ENCODE assay signal across 1 cellular context in the genomic region with DNA sequence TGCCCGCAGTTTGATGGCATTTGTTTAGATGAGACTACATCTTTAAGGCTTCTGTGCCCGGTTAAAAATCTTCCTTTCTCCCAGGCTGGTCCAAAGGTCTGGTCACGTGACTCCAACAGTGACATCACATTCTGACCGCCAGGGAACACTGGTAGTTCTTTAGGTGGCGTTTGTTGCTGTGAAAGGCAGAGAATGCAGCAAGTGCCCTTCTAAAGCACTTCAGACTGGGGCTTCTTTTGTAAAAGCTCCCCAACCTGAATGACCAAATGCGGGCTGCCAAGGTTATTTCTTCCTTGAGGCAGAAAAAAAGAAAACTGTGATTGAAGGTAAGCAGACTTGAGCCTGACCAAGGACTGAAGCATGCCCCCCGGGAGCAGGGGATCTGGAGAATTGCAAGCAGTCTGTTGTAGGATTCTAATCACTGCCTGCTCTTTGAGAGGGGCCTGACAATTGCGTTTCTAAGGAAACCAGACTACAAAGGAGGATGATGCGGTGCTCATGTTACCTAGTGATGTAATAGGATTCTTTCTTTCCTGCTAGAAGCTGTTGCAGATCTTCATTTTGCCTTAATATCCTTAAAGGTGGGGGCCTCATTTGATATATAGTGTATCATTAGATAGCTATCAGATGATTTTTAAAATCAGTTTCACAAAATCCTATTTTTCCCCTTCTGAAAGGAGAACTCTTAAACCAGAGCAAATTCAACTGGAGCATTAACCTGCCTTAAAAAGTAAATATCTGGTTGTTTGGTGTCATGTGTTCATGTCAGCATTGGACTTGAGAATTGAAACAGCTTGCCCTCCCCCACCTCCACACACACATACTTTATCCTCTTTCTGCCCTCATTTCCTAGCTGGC.
TF ChIP-seq lines count a peak whose summit lies in the region.

No MANE protein-coding gene starts in this region.

TF ChIP-seq in K562, 482 proteins besides CTCF, POLR2A, EP300 and RAD21 (continued from another document and continues in another):
- no peak for TF ChIP-seq TAF1 (IDR thresholded peaks at IDR 0.05; ENCODE audit: control insufficient read depth, extremely low read depth, insufficient read depth, low read length, severe bottlenecking)
- TF ChIP-seq EWSR1 (IDR thresholded peaks at IDR 0.05; ENCODE audit: borderline replicate concordance, low read depth, partially characterized antibody): no peak
- TF ChIP-seq, protein P1, sequence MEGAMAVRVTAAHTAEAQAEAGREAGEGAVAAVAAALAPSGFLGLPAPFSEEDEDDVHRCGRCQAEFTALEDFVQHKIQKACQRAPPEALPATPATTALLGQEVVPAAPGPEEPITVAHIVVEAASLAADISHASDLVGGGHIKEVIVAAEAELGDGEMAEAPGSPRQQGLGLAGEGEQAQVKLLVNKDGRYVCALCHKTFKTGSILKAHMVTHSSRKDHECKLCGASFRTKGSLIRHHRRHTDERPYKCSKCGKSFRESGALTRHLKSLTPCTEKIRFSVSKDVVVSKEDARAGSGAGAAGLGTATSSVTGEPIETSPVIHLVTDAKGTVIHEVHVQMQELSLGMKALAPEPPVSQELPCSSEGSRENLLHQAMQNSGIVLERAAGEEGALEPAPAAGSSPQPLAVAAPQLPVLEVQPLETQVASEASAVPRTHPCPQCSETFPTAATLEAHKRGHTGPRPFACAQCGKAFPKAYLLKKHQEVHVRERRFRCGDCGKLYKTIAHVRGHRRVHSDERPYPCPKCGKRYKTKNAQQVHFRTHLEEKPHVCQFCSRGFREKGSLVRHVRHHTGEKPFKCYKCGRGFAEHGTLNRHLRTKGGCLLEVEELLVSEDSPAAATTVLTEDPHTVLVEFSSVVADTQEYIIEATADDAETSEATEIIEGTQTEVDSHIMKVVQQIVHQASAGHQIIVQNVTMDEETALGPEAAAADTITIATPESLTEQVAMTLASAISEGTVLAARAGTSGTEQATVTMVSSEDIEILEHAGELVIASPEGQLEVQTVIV (CRISPR knock-in tag; IDR thresholded peaks at IDR 0.05; ENCODE audit: borderline replicate concordance): no peak
- TF ChIP-seq ZBTB17 (CRISPR knock-in tag; IDR thresholded peaks at IDR 0.05): no peak
- TF ChIP-seq CBX5 (IDR thresholded peaks at IDR 0.05; ENCODE audit: borderline replicate concordance, low read depth): no peak
- TF ChIP-seq ETV1 (tag; conservative IDR thresholded peaks at IDR 0.05; ENCODE audit: low read depth): no peak
- no peak for TF ChIP-seq GTF2E2 (tag; IDR thresholded peaks at IDR 0.05)
- TF ChIP-seq, protein P2, sequence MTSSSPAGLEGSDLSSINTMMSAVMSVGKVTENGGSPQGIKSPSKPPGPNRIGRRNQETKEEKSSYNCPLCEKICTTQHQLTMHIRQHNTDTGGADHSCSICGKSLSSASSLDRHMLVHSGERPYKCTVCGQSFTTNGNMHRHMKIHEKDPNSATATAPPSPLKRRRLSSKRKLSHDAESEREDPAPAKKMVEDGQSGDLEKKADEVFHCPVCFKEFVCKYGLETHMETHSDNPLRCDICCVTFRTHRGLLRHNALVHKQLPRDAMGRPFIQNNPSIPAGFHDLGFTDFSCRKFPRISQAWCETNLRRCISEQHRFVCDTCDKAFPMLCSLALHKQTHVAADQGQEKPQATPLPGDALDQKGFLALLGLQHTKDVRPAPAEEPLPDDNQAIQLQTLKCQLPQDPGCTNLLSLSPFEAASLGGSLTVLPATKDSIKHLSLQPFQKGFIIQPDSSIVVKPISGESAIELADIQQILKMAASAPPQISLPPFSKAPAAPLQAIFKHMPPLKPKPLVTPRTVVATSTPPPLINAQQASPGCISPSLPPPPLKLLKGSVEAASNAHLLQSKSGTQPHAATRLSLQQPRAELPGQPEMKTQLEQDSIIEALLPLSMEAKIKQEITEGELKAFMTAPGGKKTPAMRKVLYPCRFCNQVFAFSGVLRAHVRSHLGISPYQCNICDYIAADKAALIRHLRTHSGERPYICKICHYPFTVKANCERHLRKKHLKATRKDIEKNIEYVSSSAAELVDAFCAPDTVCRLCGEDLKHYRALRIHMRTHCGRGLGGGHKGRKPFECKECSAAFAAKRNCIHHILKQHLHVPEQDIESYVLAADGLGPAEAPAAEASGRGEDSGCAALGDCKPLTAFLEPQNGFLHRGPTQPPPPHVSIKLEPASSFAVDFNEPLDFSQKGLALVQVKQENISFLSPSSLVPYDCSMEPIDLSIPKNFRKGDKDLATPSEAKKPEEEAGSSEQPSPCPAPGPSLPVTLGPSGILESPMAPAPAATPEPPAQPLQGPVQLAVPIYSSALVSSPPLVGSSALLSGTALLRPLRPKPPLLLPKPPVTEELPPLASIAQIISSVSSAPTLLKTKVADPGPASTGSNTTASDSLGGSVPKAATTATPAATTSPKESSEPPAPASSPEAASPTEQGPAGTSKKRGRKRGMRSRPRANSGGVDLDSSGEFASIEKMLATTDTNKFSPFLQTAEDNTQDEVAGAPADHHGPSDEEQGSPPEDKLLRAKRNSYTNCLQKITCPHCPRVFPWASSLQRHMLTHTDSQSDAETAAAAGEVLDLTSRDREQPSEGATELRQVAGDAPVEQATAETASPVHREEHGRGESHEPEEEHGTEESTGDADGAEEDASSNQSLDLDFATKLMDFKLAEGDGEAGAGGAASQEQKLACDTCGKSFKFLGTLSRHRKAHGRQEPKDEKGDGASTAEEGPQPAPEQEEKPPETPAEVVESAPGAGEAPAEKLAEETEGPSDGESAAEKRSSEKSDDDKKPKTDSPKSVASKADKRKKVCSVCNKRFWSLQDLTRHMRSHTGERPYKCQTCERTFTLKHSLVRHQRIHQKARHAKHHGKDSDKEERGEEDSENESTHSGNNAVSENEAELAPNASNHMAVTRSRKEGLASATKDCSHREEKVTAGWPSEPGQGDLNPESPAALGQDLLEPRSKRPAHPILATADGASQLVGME (CRISPR knock-in tag; IDR thresholded peaks at IDR 0.05): no peak
- no peak for TF ChIP-seq POLR2B (IDR thresholded peaks at IDR 0.05; ENCODE audit: low read depth, partially characterized antibody)
- TF ChIP-seq, protein P3, sequence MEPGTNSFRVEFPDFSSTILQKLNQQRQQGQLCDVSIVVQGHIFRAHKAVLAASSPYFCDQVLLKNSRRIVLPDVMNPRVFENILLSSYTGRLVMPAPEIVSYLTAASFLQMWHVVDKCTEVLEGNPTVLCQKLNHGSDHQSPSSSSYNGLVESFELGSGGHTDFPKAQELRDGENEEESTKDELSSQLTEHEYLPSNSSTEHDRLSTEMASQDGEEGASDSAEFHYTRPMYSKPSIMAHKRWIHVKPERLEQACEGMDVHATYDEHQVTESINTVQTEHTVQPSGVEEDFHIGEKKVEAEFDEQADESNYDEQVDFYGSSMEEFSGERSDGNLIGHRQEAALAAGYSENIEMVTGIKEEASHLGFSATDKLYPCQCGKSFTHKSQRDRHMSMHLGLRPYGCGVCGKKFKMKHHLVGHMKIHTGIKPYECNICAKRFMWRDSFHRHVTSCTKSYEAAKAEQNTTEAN (CRISPR knock-in tag; IDR thresholded peaks at IDR 0.05): no peak
- no peak for TF ChIP-seq KDM2B (CRISPR knock-in tag; IDR thresholded peaks at IDR 0.05)
- no peak for TF ChIP-seq FOXK1 (CRISPR knock-in tag; IDR thresholded peaks at IDR 0.05; ENCODE audit: borderline replicate concordance)
- TF ChIP-seq ZNF696 (CRISPR knock-in tag; conservative IDR thresholded peaks at IDR 0.05): no peak
- TF ChIP-seq TEAD1 (CRISPR knock-in tag; IDR thresholded peaks at IDR 0.05): no peak
- TF ChIP-seq ZNF143 (CRISPR knock-in tag; IDR thresholded peaks at IDR 0.05): no peak
- TF ChIP-seq PHTF2 (CRISPR knock-in tag; IDR thresholded peaks at IDR 0.05): no peak
- TF ChIP-seq, protein P4, sequence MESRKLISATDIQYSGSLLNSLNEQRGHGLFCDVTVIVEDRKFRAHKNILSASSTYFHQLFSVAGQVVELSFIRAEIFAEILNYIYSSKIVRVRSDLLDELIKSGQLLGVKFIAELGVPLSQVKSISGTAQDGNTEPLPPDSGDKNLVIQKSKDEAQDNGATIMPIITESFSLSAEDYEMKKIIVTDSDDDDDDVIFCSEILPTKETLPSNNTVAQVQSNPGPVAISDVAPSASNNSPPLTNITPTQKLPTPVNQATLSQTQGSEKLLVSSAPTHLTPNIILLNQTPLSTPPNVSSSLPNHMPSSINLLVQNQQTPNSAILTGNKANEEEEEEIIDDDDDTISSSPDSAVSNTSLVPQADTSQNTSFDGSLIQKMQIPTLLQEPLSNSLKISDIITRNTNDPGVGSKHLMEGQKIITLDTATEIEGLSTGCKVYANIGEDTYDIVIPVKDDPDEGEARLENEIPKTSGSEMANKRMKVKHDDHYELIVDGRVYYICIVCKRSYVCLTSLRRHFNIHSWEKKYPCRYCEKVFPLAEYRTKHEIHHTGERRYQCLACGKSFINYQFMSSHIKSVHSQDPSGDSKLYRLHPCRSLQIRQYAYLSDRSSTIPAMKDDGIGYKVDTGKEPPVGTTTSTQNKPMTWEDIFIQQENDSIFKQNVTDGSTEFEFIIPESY (CRISPR knock-in tag; IDR thresholded peaks at IDR 0.05): no peak
- no peak for TF ChIP-seq NFIC (IDR thresholded peaks at IDR 0.05)
- TF ChIP-seq, protein P5, sequence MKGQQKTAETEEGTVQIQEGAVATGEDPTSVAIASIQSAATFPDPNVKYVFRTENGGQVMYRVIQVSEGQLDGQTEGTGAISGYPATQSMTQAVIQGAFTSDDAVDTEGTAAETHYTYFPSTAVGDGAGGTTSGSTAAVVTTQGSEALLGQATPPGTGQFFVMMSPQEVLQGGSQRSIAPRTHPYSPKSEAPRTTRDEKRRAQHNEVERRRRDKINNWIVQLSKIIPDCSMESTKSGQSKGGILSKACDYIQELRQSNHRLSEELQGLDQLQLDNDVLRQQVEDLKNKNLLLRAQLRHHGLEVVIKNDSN (CRISPR knock-in tag; IDR thresholded peaks at IDR 0.05): peak; percentile 45; the same call in 1 of the 2 replicates
- TF ChIP-seq, protein P6, sequence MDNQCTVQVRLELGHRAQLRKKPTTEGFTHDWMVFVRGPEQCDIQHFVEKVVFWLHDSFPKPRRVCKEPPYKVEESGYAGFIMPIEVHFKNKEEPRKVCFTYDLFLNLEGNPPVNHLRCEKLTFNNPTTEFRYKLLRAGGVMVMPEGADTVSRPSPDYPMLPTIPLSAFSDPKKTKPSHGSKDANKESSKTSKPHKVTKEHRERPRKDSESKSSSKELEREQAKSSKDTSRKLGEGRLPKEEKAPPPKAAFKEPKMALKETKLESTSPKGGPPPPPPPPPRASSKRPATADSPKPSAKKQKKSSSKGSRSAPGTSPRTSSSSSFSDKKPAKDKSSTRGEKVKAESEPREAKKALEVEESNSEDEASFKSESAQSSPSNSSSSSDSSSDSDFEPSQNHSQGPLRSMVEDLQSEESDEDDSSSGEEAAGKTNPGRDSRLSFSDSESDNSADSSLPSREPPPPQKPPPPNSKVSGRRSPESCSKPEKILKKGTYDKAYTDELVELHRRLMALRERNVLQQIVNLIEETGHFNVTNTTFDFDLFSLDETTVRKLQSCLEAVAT (IDR thresholded peaks at IDR 0.05): no peak
- TF ChIP-seq RAD51 (IDR thresholded peaks at IDR 0.05; ENCODE audit: borderline replicate concordance, low read depth): peak; percentile 88
- TF ChIP-seq, protein P7, sequence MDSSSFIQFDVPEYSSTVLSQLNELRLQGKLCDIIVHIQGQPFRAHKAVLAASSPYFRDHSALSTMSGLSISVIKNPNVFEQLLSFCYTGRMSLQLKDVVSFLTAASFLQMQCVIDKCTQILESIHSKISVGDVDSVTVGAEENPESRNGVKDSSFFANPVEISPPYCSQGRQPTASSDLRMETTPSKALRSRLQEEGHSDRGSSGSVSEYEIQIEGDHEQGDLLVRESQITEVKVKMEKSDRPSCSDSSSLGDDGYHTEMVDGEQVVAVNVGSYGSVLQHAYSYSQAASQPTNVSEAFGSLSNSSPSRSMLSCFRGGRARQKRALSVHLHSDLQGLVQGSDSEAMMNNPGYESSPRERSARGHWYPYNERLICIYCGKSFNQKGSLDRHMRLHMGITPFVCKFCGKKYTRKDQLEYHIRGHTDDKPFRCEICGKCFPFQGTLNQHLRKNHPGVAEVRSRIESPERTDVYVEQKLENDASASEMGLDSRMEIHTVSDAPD (CRISPR knock-in tag; IDR thresholded peaks at IDR 0.05): no peak
- TF ChIP-seq, protein P8, sequence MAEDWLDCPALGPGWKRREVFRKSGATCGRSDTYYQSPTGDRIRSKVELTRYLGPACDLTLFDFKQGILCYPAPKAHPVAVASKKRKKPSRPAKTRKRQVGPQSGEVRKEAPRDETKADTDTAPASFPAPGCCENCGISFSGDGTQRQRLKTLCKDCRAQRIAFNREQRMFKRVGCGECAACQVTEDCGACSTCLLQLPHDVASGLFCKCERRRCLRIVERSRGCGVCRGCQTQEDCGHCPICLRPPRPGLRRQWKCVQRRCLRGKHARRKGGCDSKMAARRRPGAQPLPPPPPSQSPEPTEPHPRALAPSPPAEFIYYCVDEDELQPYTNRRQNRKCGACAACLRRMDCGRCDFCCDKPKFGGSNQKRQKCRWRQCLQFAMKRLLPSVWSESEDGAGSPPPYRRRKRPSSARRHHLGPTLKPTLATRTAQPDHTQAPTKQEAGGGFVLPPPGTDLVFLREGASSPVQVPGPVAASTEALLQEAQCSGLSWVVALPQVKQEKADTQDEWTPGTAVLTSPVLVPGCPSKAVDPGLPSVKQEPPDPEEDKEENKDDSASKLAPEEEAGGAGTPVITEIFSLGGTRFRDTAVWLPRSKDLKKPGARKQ (CRISPR knock-in tag; IDR thresholded peaks at IDR 0.05): no peak
- no peak for TF ChIP-seq TAL1 (IDR thresholded peaks at IDR 0.05)
- no peak for TF ChIP-seq SRSF9 (IDR thresholded peaks at IDR 0.05; ENCODE audit: borderline replicate concordance, low read depth, low read length)
- no peak for TF ChIP-seq ZNF586 (CRISPR knock-in tag; conservative IDR thresholded peaks at IDR 0.05)
- TF ChIP-seq RUNX1 (IDR thresholded peaks at IDR 0.05; ENCODE audit: low read depth): no peak
- peak; percentile 83; the same call in 1 of the 2 replicates for TF ChIP-seq TOE1 (IDR thresholded peaks at IDR 0.05; ENCODE audit: borderline replicate concordance)
- TF ChIP-seq TOE1 (CRISPR knock-in tag; IDR thresholded peaks at IDR 0.05; ENCODE audit: borderline replicate concordance, low read depth): no peak
- TF ChIP-seq, protein P9, sequence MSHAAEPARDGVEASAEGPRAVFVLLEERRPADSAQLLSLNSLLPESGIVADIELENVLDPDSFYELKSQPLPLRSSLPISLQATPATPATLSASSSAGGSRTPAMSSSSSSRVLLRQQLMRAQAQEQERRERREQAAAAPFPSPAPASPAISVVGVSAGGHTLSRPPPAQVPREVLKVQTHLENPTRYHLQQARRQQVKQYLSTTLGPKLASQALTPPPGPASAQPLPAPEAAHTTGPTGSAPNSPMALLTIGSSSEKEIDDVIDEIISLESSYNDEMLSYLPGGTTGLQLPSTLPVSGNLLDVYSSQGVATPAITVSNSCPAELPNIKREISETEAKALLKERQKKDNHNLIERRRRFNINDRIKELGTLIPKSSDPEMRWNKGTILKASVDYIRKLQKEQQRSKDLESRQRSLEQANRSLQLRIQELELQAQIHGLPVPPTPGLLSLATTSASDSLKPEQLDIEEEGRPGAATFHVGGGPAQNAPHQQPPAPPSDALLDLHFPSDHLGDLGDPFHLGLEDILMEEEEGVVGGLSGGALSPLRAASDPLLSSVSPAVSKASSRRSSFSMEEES (CRISPR knock-in tag; IDR thresholded peaks at IDR 0.05): peak; percentile 81
- TF ChIP-seq, protein P10, sequence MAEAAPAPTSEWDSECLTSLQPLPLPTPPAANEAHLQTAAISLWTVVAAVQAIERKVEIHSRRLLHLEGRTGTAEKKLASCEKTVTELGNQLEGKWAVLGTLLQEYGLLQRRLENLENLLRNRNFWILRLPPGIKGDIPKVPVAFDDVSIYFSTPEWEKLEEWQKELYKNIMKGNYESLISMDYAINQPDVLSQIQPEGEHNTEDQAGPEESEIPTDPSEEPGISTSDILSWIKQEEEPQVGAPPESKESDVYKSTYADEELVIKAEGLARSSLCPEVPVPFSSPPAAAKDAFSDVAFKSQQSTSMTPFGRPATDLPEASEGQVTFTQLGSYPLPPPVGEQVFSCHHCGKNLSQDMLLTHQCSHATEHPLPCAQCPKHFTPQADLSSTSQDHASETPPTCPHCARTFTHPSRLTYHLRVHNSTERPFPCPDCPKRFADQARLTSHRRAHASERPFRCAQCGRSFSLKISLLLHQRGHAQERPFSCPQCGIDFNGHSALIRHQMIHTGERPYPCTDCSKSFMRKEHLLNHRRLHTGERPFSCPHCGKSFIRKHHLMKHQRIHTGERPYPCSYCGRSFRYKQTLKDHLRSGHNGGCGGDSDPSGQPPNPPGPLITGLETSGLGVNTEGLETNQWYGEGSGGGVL (CRISPR knock-in tag; IDR thresholded peaks at IDR 0.05): no peak
- TF ChIP-seq ADNP (tag; IDR thresholded peaks at IDR 0.05): no peak
